Comparison of ENCODE assay signal across 15 cellular contexts in the genomic region with DNA sequence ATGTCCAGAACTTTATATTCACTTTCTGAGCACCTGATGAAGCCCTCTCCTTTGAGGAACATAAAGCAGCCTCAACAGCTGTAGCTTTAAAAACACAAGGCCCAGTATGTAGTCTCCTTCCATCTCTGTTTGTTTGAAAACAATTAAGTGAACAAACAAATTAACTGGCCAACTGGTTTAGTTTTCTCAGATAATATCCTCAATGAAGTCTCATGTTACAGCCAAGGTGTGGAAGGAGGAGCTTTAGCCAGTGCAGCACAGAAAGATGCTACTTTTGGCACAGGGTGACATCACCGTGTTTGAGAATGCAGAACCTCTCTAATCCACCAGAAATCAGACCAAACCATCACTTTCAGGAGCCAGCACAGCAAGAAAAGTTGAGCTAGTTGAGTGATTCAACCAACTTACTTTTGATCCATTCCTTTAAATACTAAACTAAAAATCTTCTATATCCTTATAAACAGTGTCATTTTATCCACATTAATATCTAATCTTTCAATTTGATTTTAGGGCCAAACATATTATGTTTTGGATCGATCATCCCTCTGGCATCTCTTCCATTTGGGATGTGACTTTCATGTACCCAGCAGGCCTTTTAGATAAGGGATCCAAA.
"Had no signal": no experiment of that assay in that cellular context is flagged by ENCODE, and none has a peak within 500 bp of the region (broad histone marks: within the 10 kb centered on the region; RNA-seq: fewer than 3 reads in every experiment).

No MANE protein-coding gene starts in this region.

- H3K27ac Mint-ChIP-seq: activated CD4-positive, alpha-beta memory T cell treated with anti-CD3 and anti-CD28 coated beads for 36 hours; activated T-cell treated with anti-CD3 and anti-CD28 coated beads, Interleukin-2, amount 50 U/mL, for 72 hours; stimulated activated naive CD8-positive, alpha-beta T cell treated with anti-CD3 and anti-CD28 coated beads, Interleukin-15, amount 100 ng/mL, for 72 hours had no signal

- H3K27ac ChIP-seq: adrenal gland, colonic mucosa, esophagus squamous epithelium, parathyroid adenoma, thoracic aorta had no signal

- H3K9me3 Mint-ChIP-seq: activated CD4-positive, alpha-beta memory T cell treated with anti-CD3 and anti-CD28 coated beads for 36 hours; activated T-cell treated with anti-CD3 and anti-CD28 coated beads, Interleukin-2, amount 50 U/mL, for 72 hours had no signal

- H3K36me3 ChIP-seq: adrenal gland, colonic mucosa, esophagus squamous epithelium, thoracic aorta had no signal

- ATAC-seq: activated T-cell treated with anti-CD3 and anti-CD28 coated beads, Interleukin-2, amount 50 U/mL, for 72 hours; stimulated activated naive CD8-positive, alpha-beta T cell treated with anti-CD3 and anti-CD28 coated beads, Interleukin-15, amount 100 ng/mL, for 72 hours had no signal

- H3K9me3 ChIP-seq: adrenal gland, colonic mucosa, esophagus squamous epithelium, thoracic aorta had no signal

- H3K4me3 Mint-ChIP-seq: activated CD4-positive, alpha-beta memory T cell treated with anti-CD3 and anti-CD28 coated beads for 36 hours; activated T-cell treated with anti-CD3 and anti-CD28 coated beads, Interleukin-2, amount 50 U/mL, for 72 hours; naive B cell; stimulated activated naive CD8-positive, alpha-beta T cell treated with anti-CD3 and anti-CD28 coated beads, Interleukin-15, amount 100 ng/mL, for 72 hours had no signal

- H3K4me1 ChIP-seq: adrenal gland, colonic mucosa, esophagus squamous epithelium, parathyroid adenoma had no signal

- H3K27me3 Mint-ChIP-seq: activated CD4-positive, alpha-beta memory T cell treated with anti-CD3 and anti-CD28 coated beads for 36 hours; naive B cell; stimulated activated naive CD8-positive, alpha-beta T cell treated with anti-CD3 and anti-CD28 coated beads, Interleukin-15, amount 100 ng/mL, for 72 hours had no signal

- H3K27me3 ChIP-seq: adrenal gland, colonic mucosa, esophagus squamous epithelium had no signal

- H3K4me3 ChIP-seq: adrenal gland, colonic mucosa, esophagus squamous epithelium, thoracic aorta had no signal

- DNase-seq: activated CD4-positive, alpha-beta memory T cell treated with anti-CD3 and anti-CD28 coated beads for 36 hours; activated CD4-positive, alpha-beta T cell treated with anti-CD3 and anti-CD28 coated beads for 1 hour; activated naive CD4-positive, alpha-beta T cell; activated T-cell treated with anti-CD3 and anti-CD28 coated beads, Interleukin-2, amount 50 U/mL, for 72 hours; adrenal gland; colonic mucosa; esophagus squamous epithelium; foreskin fibroblast; glutamatergic neuron; naive B cell; stimulated activated CD4-positive, alpha-beta T cell treated with anti-CD3 and anti-CD28 coated beads, Interleukin-15, amount 100 ng/mL, for 24 hours; stimulated activated CD4-positive, alpha-beta T cell treated with anti-CD3 and anti-CD28 coated beads, Interleukin-4, amount 100 ng/mL, for 24 hours; stimulated activated naive CD8-positive, alpha-beta T cell treated with anti-CD3 and anti-CD28 coated beads, Interleukin-15, amount 100 ng/mL, for 72 hours had no signal
